In the genomic region with DNA sequence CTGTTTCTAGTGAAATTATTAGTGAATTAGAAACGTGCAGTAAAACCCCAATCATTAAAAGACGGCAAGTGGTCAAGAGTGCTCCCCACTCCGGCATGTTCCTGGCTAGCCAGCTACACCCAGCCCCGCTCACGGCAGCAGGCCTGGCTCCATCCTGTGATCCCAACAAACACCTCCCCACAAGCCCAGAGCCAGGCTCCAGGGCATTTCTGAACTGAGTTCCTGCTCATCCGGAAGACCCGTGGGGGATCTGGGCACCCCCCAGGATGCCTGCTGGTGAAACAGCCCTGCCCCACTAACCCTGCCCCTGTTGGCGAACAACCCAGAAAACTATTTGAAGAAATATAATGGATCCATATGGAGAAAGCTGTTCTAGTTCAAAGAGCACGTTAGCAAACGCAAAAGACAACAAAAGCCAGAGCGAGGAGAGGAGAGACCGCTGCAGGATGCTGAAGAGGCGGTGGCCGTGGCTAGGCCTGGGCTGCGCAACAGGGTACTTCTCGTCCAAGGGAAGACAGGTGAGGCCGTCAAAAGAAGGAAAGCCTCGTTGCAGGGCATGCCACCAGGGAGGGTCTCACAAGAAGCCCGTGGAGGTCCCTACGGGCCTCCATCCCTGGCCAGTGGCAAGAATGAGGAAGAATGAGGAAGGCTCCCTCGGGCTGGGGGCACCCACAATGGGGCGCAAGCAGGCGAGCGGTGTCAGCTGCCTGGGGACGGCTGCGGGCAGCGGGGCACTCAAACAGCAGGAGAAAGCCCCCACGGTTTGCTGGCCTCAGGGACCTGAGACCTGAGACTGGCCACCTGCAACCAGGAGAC, we compare ENCODE assay signal across 16 cellular contexts. TPM values are rescaled to one million over a fixed set of nuclear protein-coding genes. Genes with fewer than 3 reads are reported as not detected.
DNase-seq lines count a peak whose midpoint lies in the region; ATAC-seq and TF ChIP-seq lines count a peak whose summit lies in the region.
"Had no signal": no experiment of that assay in that cellular context is flagged by ENCODE, and none has a peak within 500 bp of the region (broad histone marks: within the 10 kb centered on the region; RNA-seq: fewer than 3 reads in every experiment).

No MANE protein-coding gene starts in this region.

- no peak overlapping the region for H3K4me3 ChIP-seq in BE2C (ENCODE audit: low read depth, low read length)
- H3K4me3 ChIP-seq in GM23338 = no peak overlapping the region
- H3K4me3 ChIP-seq in Peyer's patch = no peak overlapping the region
- H3K4me3 ChIP-seq: K562, neural progenitor cell had no signal

- H3K27me3 ChIP-seq in BE2C (no peaks in the 10 kb centered on the region), GM23338 (ENCODE audit: insufficient read depth) (no peaks in the 10 kb centered on the region), Peyer's patch (no peaks in the 10 kb centered on the region)
- H3K27me3 ChIP-seq: foreskin keratinocyte, neural progenitor cell had no signal

- no peak for TF ChIP-seq POLR2A in Peyer's patch (IDR thresholded peaks at IDR 0.05)

- H3K27ac ChIP-seq in GM23338 (ENCODE audit: low read depth) (no peak overlapping the region), Peyer's patch (no peak overlapping the region)
- H3K27ac ChIP-seq: neural progenitor cell had no signal

- no peak overlapping the region for H3K4me2 ChIP-seq in GM23338
- H3K4me2 ChIP-seq: neural progenitor cell had no signal

- H3K79me2 ChIP-seq in GM23338 (replicated peaks; ENCODE audit: insufficient read depth) = peaks cover 55% of the 10 kb centered on the region

- in situ Hi-C loops in GM13977 (cut with MboI; ENCODE audit: low pct_unique_long_range_greater_than_20kb, low sequenced_read_pairs, unreplicated experiment) = no loop called here

- no peak for TF ChIP-seq CTCF in BE2C (IDR thresholded peaks at IDR 0.05; ENCODE audit: low read depth, low read length)
- no peak for TF ChIP-seq CTCF in GM23338 (conservative IDR thresholded peaks at IDR 0.05; ENCODE audit: low read depth in 2 of 2)
- TF ChIP-seq CTCF in osteocyte (IDR thresholded peaks at IDR 0.05) = no peak
- no peak for TF ChIP-seq CTCF in Peyer's patch (IDR thresholded peaks at IDR 0.05)
- TF ChIP-seq CTCF in GM13977 (IDR thresholded peaks at IDR 0.05; ENCODE audit: extremely low read depth, insufficient read depth, missing control alignments) = no peak

- peaks cover 17% of the 10 kb centered on the region for H3K27me3 Mint-ChIP-seq in GM23338 (ENCODE audit: insufficient read depth, low read depth, poor library complexity)
- no peaks in the 10 kb centered on the region for H3K27me3 Mint-ChIP-seq in dendritic cell treated with granulocyte-macrophage colony-stimulating factor and Interleukin-4, amounts not matched to agents 40 ng/mL and 50 ng/mL, for 4 days
- H3K27me3 Mint-ChIP-seq in osteocyte (ENCODE audit: unreplicated experiment) = no peaks in the 10 kb centered on the region

- H3K36me3 ChIP-seq in BE2C = peaks cover 100% of the 10 kb centered on the region
- peaks cover 53% of the 10 kb centered on the region for H3K36me3 ChIP-seq in GM23338 (ENCODE audit: insufficient read depth)
- peaks cover 0 to 100% (median 4%) of the 10 kb centered on the region in 3 donors for H3K36me3 ChIP-seq in Peyer's patch

- H4K20me1 ChIP-seq in GM23338 (replicated peaks; ENCODE audit: insufficient read depth) = peaks cover 48% of the 10 kb centered on the region

- peaks cover 3% of the 10 kb centered on the region; the same call in 1 of the 3 replicates for H3K9me3 Mint-ChIP-seq in GM23338
- no peaks in the 10 kb centered on the region for H3K9me3 Mint-ChIP-seq in dendritic cell treated with granulocyte-macrophage colony-stimulating factor and Interleukin-4, amounts not matched to agents 40 ng/mL and 50 ng/mL, for 4 days
- no peaks in the 10 kb centered on the region for H3K9me3 Mint-ChIP-seq in osteocyte (ENCODE audit: unreplicated experiment)

- H3K36me3 Mint-ChIP-seq in GM23338 (ENCODE audit: low read depth) (peaks cover 95% of the 10 kb centered on the region), osteocyte (ENCODE audit: unreplicated experiment) (peaks cover 61% of the 10 kb centered on the region)
- peaks cover 100% of the 10 kb centered on the region for H3K36me3 Mint-ChIP-seq in dendritic cell treated with granulocyte-macrophage colony-stimulating factor and Interleukin-4, amounts not matched to agents 40 ng/mL and 50 ng/mL, for 4 days (ENCODE audit: low read depth)

- H3K9me2 ChIP-seq in GM23338 (ENCODE audit: insufficient read depth) = no peaks in the 10 kb centered on the region

- peaks cover 7% of the 10 kb centered on the region; the same call in 1 of the 2 replicates for H3F3A ChIP-seq in GM23338 (replicated peaks; ENCODE audit: low read depth)

- ATAC-seq in GM23338 (no peak), HG03097 (IDR thresholded peaks at IDR 0.05; ENCODE audit: low FRiP score, unreplicated experiment) (no peak)
- ATAC-seq: foreskin keratinocyte, K562 had no signal

- intact Hi-C loops in dendritic cell treated with granulocyte-macrophage colony-stimulating factor and Interleukin-4, amounts not matched to agents 40 ng/mL and 50 ng/mL, for 4 days (cut with micrococcal nuclease) = no loop called here

- H3K4me1 ChIP-seq in BE2C (peaks cover 44% of the 10 kb centered on the region), GM23338 (ENCODE audit: insufficient read depth) (no peaks in the 10 kb centered on the region), Peyer's patch (peaks cover 0 to 45% (median 0%) of the 10 kb centered on the region in 4 donors)
- H3K4me1 ChIP-seq: neural progenitor cell had no signal

- H2AFZ ChIP-seq in GM23338 = no peak overlapping the region
- H2AFZ ChIP-seq: neural progenitor cell had no signal

- no peak overlapping the region; the same call in 2 of the 3 replicates for H3K4me3 Mint-ChIP-seq in GM23338
- no peak overlapping the region for H3K4me3 Mint-ChIP-seq in dendritic cell treated with granulocyte-macrophage colony-stimulating factor and Interleukin-4, amounts not matched to agents 40 ng/mL and 50 ng/mL, for 4 days
- H3K4me3 Mint-ChIP-seq in osteocyte (ENCODE audit: unreplicated experiment) = no peak overlapping the region
- H3K4me3 Mint-ChIP-seq: neural progenitor cell had no signal

- no peaks in the 10 kb centered on the region; the same call in 2 of the 3 replicates for H3K4me1 Mint-ChIP-seq in GM23338
- H3K4me1 Mint-ChIP-seq in dendritic cell treated with granulocyte-macrophage colony-stimulating factor and Interleukin-4, amounts not matched to agents 40 ng/mL and 50 ng/mL, for 4 days (ENCODE audit: low read depth) = peaks cover 72% of the 10 kb centered on the region
- peaks cover 25% of the 10 kb centered on the region for H3K4me1 Mint-ChIP-seq in osteocyte (ENCODE audit: unreplicated experiment)

- no peaks in the 10 kb centered on the region for H3K9me3 ChIP-seq in BE2C
- H3K9me3 ChIP-seq in Peyer's patch = no peaks in the 10 kb centered on the region

- DNase-seq in BE2C (peak; percentile 24), GM23338 (ENCODE audit: low spot score) (no peak), osteocyte (ENCODE audit: extremely low spot score, unreplicated experiment) (no peak), Peyer's patch (no peak), NCI-H526 (lab: John Stamatoyannopoulos, UW) (no peak), GM13977 (ENCODE audit: low spot score) (no peak)
- DNase-seq: activated effector memory CD4-positive, alpha-beta T cell treated with Interleukin-2 at 50 U/mL for 16 hours; COR-L47; foreskin keratinocyte; kidney glomerular epithelial cell; NCI-H1694; NCI-H748 treated with DMSO at 0.1 percent for 48 hours had no signal

- H3K27ac Mint-ChIP-seq in GM23338 (0 out of 2 replicates have a peak overlapping the region, but pooled peaks have one; percentile 44), osteocyte (ENCODE audit: unreplicated experiment) (peak overlapping the region; percentile 81)
- peak overlapping the region; percentile 35 for H3K27ac Mint-ChIP-seq in dendritic cell treated with granulocyte-macrophage colony-stimulating factor and Interleukin-4, amounts not matched to agents 40 ng/mL and 50 ng/mL, for 4 days
- H3K27ac Mint-ChIP-seq: neural progenitor cell had no signal

TF ChIP-seq in GM23338, 12 proteins besides CTCF, POLR2A, EP300 and RAD21 (continues in another document):
- TF ChIP-seq ZNF114 (CRISPR knock-in tag; IDR thresholded peaks at IDR 0.05) (no peak), CREB1 (CRISPR knock-in tag; IDR thresholded peaks at IDR 0.05; ENCODE audit: low read depth) (no peak), STAT1 (IDR thresholded peaks at IDR 0.05; ENCODE audit: unreplicated experiment) (no peak), NANOG (IDR thresholded peaks at IDR 0.05; ENCODE audit: borderline replicate concordance) (no peak), ZNF331 (CRISPR knock-in tag; IDR thresholded peaks at IDR 0.05; ENCODE audit: low read depth) (no peak), JUNB (IDR thresholded peaks at IDR 0.05; ENCODE audit: unreplicated experiment) (no peak), POLR2AphosphoS5 (IDR thresholded peaks at IDR 0.05; ENCODE audit: low read depth) (no peak), EZH2 (IDR thresholded peaks at IDR 0.05; ENCODE audit: low read depth, unreplicated experiment) (no peak), EZH2phosphoT487 (IDR thresholded peaks at IDR 0.05; ENCODE audit: unreplicated experiment) (no peak)

RNA-seq across cellular contexts. Expression of gene SLC16A3, which starts 19.2 kb away (rescaled TPM):
- 1.7 TPM for polyA plus RNA-seq in BE2C (2012; ENCODE audit: insufficient read depth, insufficient read length, low read depth)
- total RNA-seq in GM23338 (2014; rRNA removed; shearing (Covaris generic)) = 10.6 and 14.4 TPM in 2 replicates
- polyA plus RNA-seq in GM23338 (2016; fragmentation: Nextera tagmentation; extraction: Ambion mirVana) = 2.9 and 3.5 TPM in 2 replicates
- total RNA-seq in osteocyte (12.9 and 18.1 TPM in 2 replicates), Peyer's patch (10 to 100 TPM; 18.9 to 55.0 (median 35.3) TPM)

RNA-seq across cellular contexts. Expression of gene CSNK1D, which starts 25.4 kb away (rescaled TPM):
- 264 TPM for polyA plus RNA-seq in BE2C (2012; ENCODE audit: insufficient read depth, insufficient read length, low read depth)
- total RNA-seq in GM23338 (2014; rRNA removed; shearing (Covaris generic)) = 48.4 and 66.4 TPM in 2 replicates
- 43.5 and 55.3 TPM in 2 replicates for polyA plus RNA-seq in GM23338 (2016; fragmentation: Nextera tagmentation; extraction: Ambion mirVana)
- total RNA-seq in osteocyte = 118 and 124 TPM in 2 replicates
- total RNA-seq in Peyer's patch = 100 to 1,000 TPM; 148 to 232 (median 215) TPM

RNA-seq across cellular contexts. Expression of gene CCDC57, which starts 35.4 kb away (rescaled TPM):
- polyA plus RNA-seq in BE2C (2012; ENCODE audit: insufficient read depth, insufficient read length, low read depth) = 51.0 TPM
- 6.7 and 16.3 TPM in 2 replicates for total RNA-seq in GM23338 (2014; rRNA removed; shearing (Covaris generic))
- polyA plus RNA-seq in GM23338 (2016; fragmentation: Nextera tagmentation; extraction: Ambion mirVana) = 6.4 and 7.0 TPM in 2 replicates
- total RNA-seq in osteocyte = 50.8 and 57.9 TPM in 2 replicates
- 100 to 1,000 TPM in 2 of 4 donors, 10 to 100 TPM in 2; 28.2 to 144 (median 79.8) TPM for total RNA-seq in Peyer's patch
